Comparison of ENCODE assay signal across 2 cellular contexts in the genomic region with DNA sequence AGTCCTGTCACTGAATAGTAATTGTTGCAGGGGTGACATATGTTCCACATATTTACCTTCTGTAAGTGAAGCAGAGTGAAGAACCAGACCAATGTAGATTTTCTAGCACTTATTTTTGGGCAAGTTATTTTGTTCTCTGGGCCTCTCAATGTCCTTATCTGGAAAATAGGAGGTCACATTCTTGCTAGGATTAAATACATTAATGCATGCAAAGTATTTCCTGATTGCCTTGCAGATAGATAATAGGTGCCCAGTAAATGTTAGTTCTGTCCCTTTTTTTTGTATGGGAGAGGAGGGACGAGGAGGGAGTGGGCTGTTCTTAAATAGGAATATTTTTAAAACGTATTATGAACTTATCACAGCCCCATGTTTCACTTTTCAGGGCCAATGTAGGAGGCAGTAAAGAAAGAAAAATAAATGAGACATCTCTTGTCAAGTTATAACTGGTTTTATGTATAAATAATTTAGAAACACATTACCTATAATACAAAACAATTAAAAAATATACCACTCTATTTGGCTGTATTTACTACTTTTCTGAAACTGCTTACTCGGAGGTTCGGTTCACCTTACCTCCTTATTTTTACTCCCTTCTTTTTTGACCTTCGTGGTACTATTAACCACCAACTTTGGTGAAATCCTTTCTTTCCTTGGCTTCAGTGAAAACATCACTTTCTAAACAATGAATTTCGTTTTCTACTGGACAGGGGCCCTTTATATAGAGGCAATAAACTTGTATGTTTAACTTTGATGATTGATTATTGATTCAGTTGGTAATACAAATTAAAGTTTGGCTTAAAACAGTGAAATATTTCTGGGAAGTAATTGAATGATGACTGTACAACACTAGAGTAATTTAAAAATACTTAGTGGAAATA.
TF ChIP-seq lines count a peak whose summit lies in the region.

No MANE protein-coding gene starts in this region.

TF ChIP-seq in IMR-90, 13 proteins besides CTCF, POLR2A, EP300 and RAD21:
- TF ChIP-seq MAZ (IDR thresholded peaks at IDR 0.05; ENCODE audit: borderline replicate concordance, low read depth, low read length) (no peak), MAFK (IDR thresholded peaks at IDR 0.05; ENCODE audit: low read depth, low read length) (0 out of 2 replicates have a peak, but pooled peaks have one; percentile 18), CEBPB (IDR thresholded peaks at IDR 0.05; ENCODE audit: low read depth, low read length) (no peak)
- TF ChIP-seq, protein P1, sequence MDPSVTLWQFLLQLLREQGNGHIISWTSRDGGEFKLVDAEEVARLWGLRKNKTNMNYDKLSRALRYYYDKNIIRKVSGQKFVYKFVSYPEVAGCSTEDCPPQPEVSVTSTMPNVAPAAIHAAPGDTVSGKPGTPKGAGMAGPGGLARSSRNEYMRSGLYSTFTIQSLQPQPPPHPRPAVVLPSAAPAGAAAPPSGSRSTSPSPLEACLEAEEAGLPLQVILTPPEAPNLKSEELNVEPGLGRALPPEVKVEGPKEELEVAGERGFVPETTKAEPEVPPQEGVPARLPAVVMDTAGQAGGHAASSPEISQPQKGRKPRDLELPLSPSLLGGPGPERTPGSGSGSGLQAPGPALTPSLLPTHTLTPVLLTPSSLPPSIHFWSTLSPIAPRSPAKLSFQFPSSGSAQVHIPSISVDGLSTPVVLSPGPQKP (IDR thresholded peaks at IDR 0.05; ENCODE audit: borderline replicate concordance, low read depth, low read length): no peak

TF ChIP-seq in K562, 482 proteins besides CTCF, POLR2A, EP300 and RAD21:
- TF ChIP-seq SPI1 (IDR thresholded peaks at IDR 0.05; ENCODE audit: borderline replicate concordance, low read depth, low read length) (no peak), ARID2 (IDR thresholded peaks at IDR 0.05) (no peak), CBFA2T3 (IDR thresholded peaks at IDR 0.05) (no peak), C11orf30 (IDR thresholded peaks at IDR 0.05; ENCODE audit: low read depth) (peak; percentile 52), HLTF (IDR thresholded peaks at IDR 0.05) (no peak), CXXC5 (CRISPR knock-in tag; IDR thresholded peaks at IDR 0.05) (no peak), ZNF316 (IDR thresholded peaks at IDR 0.05) (peak; percentile 41; the same call in 1 of the 2 replicates), NR2C2 (CRISPR knock-in tag; IDR thresholded peaks at IDR 0.05) (no peak), NR2C2 (tag; IDR thresholded peaks at IDR 0.05) (no peak), MAFG (tag; conservative IDR thresholded peaks at IDR 0.05) (peak; percentile 12; the same call in 1 of the 2 replicates), ADNP (tag; IDR thresholded peaks at IDR 0.05) (no peak)
